ENCODE assay signal across 7 cellular contexts in genomic region chr9:137201205-137201868, GRCh38. TPM values are rescaled to one million over a fixed set of nuclear protein-coding genes. Genes with fewer than 3 reads are reported as not detected.
DNase-seq lines count a peak whose midpoint lies in the region; ATAC-seq and TF ChIP-seq lines count a peak whose summit lies in the region.

No MANE protein-coding gene starts in this region.

- H3K27ac ChIP-seq in stomach = peak overlapping the region; percentile 85 to 97 (median 89)

- H3K4me1 Mint-ChIP-seq in activated CD4-positive, alpha-beta memory T cell treated with anti-CD3 and anti-CD28 coated beads, Interleukin-2, amount 10 ng/mL, durations not matched to agents 7 days and 5 days = peaks cover 43% of the 10 kb centered on the region

- H3K36me3 ChIP-seq in iPS-15b (ENCODE audit: control insufficient read depth, insufficient read depth, low read length) (no peaks in the 10 kb centered on the region), stomach (no peaks in the 10 kb centered on the region)

- H3K27me3 ChIP-seq in iPS-15b (ENCODE audit: control insufficient read depth, insufficient read depth, low read length) (no peaks in the 10 kb centered on the region), stomach (no peaks in the 10 kb centered on the region)

- peaks cover 3% of the 10 kb centered on the region for H3K36me3 Mint-ChIP-seq in activated CD4-positive, alpha-beta memory T cell treated with anti-CD3 and anti-CD28 coated beads, Interleukin-2, amount 10 ng/mL, durations not matched to agents 7 days and 5 days (ENCODE audit: low read depth)

- H3K9ac ChIP-seq in iPS-15b (ENCODE audit: low read depth, low read length) = peak overlapping the region; percentile 85

- CTCF ChIA-PET in activated CD4-positive, alpha-beta memory T cell treated with anti-CD3 and anti-CD28 coated beads, Interleukin-2, amount 10 ng/mL, durations not matched to agents 7 days and 5 days (lab: Charles Lee) = interaction anchor here (0.8 to 1.4 kb wide), 7 partner anchors 13 to 106 kb away, joined by 4 to 12 read pairs (median 4); partner anchors contain the start of genes ANAPC2, RNF208, RNF224 and SSNA1

- H3K27me3 Mint-ChIP-seq in activated CD4-positive, alpha-beta memory T cell treated with anti-CD3 and anti-CD28 coated beads, Interleukin-2, amount 10 ng/mL, durations not matched to agents 7 days and 5 days = no peaks in the 10 kb centered on the region

- POLR2A ChIA-PET in activated CD4-positive, alpha-beta memory T cell treated with anti-CD3 and anti-CD28 coated beads, Interleukin-2, amount 10 ng/mL, durations not matched to agents 7 days and 5 days (lab: Charles Lee) = interaction anchor here (0.7 to 3.0 kb wide), 17 partner anchors 8 to 474 kb away, joined by 3 to 29 read pairs (median 5); partner anchors contain the start of genes ANAPC2, CYSRT1, MAN1B1 and RABL6

- intact Hi-C loops in stomach (cut with DNase I; ENCODE audit: low total_unique reads) = no loop called here

- H3K9me3 ChIP-seq in iPS-15b (ENCODE audit: control insufficient read depth, insufficient read depth, low read length) (no peaks in the 10 kb centered on the region), stomach (no peaks in the 10 kb centered on the region)

- ATAC-seq in HG03095 (IDR thresholded peaks at IDR 0.05; ENCODE audit: unreplicated experiment) = no peak

- peak overlapping the region; percentile 53 for H3K4me3 ChIP-seq in HFF-Myc (replicated peaks; ENCODE audit: low read depth, low read length)
- H3K4me3 ChIP-seq in iPS-15b (ENCODE audit: low read depth, low read length) = peak overlapping the region; percentile 79
- H3K4me3 ChIP-seq in stomach = peak overlapping the region; percentile 63 to 78 (median 66)

- DNase-seq in HFF-Myc (ENCODE audit: extremely low read depth, low read depth) (no peak), stomach (no peak), COR-L47 (lab: John Stamatoyannopoulos, UW) (no peak), NCI-H1436 treated with DMSO at 0.1 percent for 48 hours (lab: John Stamatoyannopoulos, UW) (no peak)
- DNase-seq in activated CD4-positive, alpha-beta memory T cell treated with anti-CD3 and anti-CD28 coated beads, Interleukin-2, amount 10 ng/mL, durations not matched to agents 7 days and 5 days = no peak

- H3K9me3 Mint-ChIP-seq in activated CD4-positive, alpha-beta memory T cell treated with anti-CD3 and anti-CD28 coated beads, Interleukin-2, amount 10 ng/mL, durations not matched to agents 7 days and 5 days = no peaks in the 10 kb centered on the region

- peaks cover 3% of the 10 kb centered on the region for H3K4me1 ChIP-seq in iPS-15b (ENCODE audit: control insufficient read depth, insufficient read depth, low read length)
- peaks cover 76 to 84% (median 83%) of the 10 kb centered on the region in 4 donors for H3K4me1 ChIP-seq in stomach

- peak overlapping the region; percentile 70 for H3K27ac Mint-ChIP-seq in activated CD4-positive, alpha-beta memory T cell treated with anti-CD3 and anti-CD28 coated beads, Interleukin-2, amount 10 ng/mL, durations not matched to agents 7 days and 5 days

- H3K4me3 Mint-ChIP-seq in activated CD4-positive, alpha-beta memory T cell treated with anti-CD3 and anti-CD28 coated beads, Interleukin-2, amount 10 ng/mL, durations not matched to agents 7 days and 5 days = peak overlapping the region; percentile 78

- TF ChIP-seq EP300 in stomach (IDR thresholded peaks at IDR 0.05) = no peak

- WGBS in stomach, 5 donors = 12 to 14% (median 12%) methylated on average over 22 to 23 of the region's 23 CpGs

- TF ChIP-seq CTCF in HFF-Myc (IDR thresholded peaks at IDR 0.05; ENCODE audit: low read depth, low read length, missing control alignments) (no peak), stomach (IDR thresholded peaks at IDR 0.05) (no peak)

- TF ChIP-seq POLR2A in stomach (IDR thresholded peaks at IDR 0.05) = no peak

RNA-seq across cellular contexts. Expression of gene TPRN, which starts 0.8 kb away (rescaled TPM):
- total RNA-seq in activated CD4-positive, alpha-beta memory T cell treated with anti-CD3 and anti-CD28 coated beads, Interleukin-2, amount 10 ng/mL, durations not matched to agents 7 days and 5 days = 1 to 10 TPM; 8.5 to 9.4 TPM
- 100 to 1,000 TPM in 1 of 5 donors, 10 to 100 TPM in 3, 1 to 10 TPM in 1; 8.8 to 161 (median 25.0) TPM for total RNA-seq in stomach
- 10 to 100 TPM; 23.5 to 36.9 (median 24.3) TPM for polyA plus RNA-seq in stomach

RNA-seq across cellular contexts. Expression of gene TMEM203, which starts 4.1 kb away (rescaled TPM):
- 10 to 100 TPM; 28.9 to 29.2 TPM for total RNA-seq in activated CD4-positive, alpha-beta memory T cell treated with anti-CD3 and anti-CD28 coated beads, Interleukin-2, amount 10 ng/mL, durations not matched to agents 7 days and 5 days
- 10 to 100 TPM; 20.6 to 33.5 (median 28.0) TPM for total RNA-seq in stomach
- polyA plus RNA-seq in stomach = 10 to 100 TPM; 29.3 to 37.0 (median 35.6) TPM

RNA-seq across cellular contexts. Expression of gene NDOR1, which starts 4.2 kb away (rescaled TPM):
- total RNA-seq in activated CD4-positive, alpha-beta memory T cell treated with anti-CD3 and anti-CD28 coated beads, Interleukin-2, amount 10 ng/mL, durations not matched to agents 7 days and 5 days = 10 to 100 TPM; 27.7 to 30.0 TPM
- total RNA-seq in stomach = 100 to 1,000 TPM in 1 of 5 donors, 10 to 100 TPM in 2, 1 to 10 TPM in 1, under 1 TPM in 1; 0.89 to 105 (median 15.5) TPM
- 1 to 10 TPM; 4.6 to 9.5 (median 6.4) TPM for polyA plus RNA-seq in stomach

RNA-seq across cellular contexts. Expression of gene SSNA1, which starts 12.9 kb away (rescaled TPM):
- total RNA-seq in activated CD4-positive, alpha-beta memory T cell treated with anti-CD3 and anti-CD28 coated beads, Interleukin-2, amount 10 ng/mL, durations not matched to agents 7 days and 5 days = 10 to 100 TPM; 70.0 to 76.3 TPM
- total RNA-seq in stomach = 100 to 1,000 TPM in 2 of 5 donors, 10 to 100 TPM in 3; 28.1 to 154 (median 81.4) TPM
- polyA plus RNA-seq in stomach = 100 to 1,000 TPM; 118 to 146 (median 135) TPM

RNA-seq across cellular contexts. Expression of gene ANAPC2, which starts 13.0 kb away (rescaled TPM):
- total RNA-seq in activated CD4-positive, alpha-beta memory T cell treated with anti-CD3 and anti-CD28 coated beads, Interleukin-2, amount 10 ng/mL, durations not matched to agents 7 days and 5 days = 10 to 100 TPM; 53.3 to 57.8 TPM
- total RNA-seq in stomach = 100 to 1,000 TPM in 1 of 5 donors, 10 to 100 TPM in 4; 35.8 to 147 (median 42.9) TPM
- 10 to 100 TPM; 26.1 to 45.0 (median 40.7) TPM for polyA plus RNA-seq in stomach
